Comparison of ENCODE assay signal across 1 cellular context in genomic region chr1:230574502-230574901, GRCh38.
TF ChIP-seq lines count a peak whose summit lies in the region.

No MANE protein-coding gene starts in this region.

TF ChIP-seq in IMR-90, 13 proteins besides CTCF, POLR2A, EP300 and RAD21 (continued from another document):
- TF ChIP-seq CEBPB (IDR thresholded peaks at IDR 0.05; ENCODE audit: low read depth, low read length) (no peak), CHD1 (IDR thresholded peaks at IDR 0.05; ENCODE audit: low read depth, low read length) (no peak), MXI1 (IDR thresholded peaks at IDR 0.05; ENCODE audit: borderline replicate concordance, low read depth, low read length) (no peak), RCOR1 (IDR thresholded peaks at IDR 0.05; ENCODE audit: insufficient replicate concordance, low read length) (no peak), USF2 (IDR thresholded peaks at IDR 0.05; ENCODE audit: low read depth, low read length) (no peak)
TF ChIP-seq in IMR-90: peak in this region for 0.
